8 cellular contexts compared by ENCODE assay signal in genomic region chr19:35716985-35717664, GRCh38. TPM values are rescaled to one million over a fixed set of nuclear protein-coding genes. Genes with fewer than 3 reads are reported as not detected.
DNase-seq lines count a peak whose midpoint lies in the region; ATAC-seq and TF ChIP-seq lines count a peak whose summit lies in the region.

No MANE protein-coding gene starts in this region.

- no peaks in the 10 kb centered on the region for H3K27me3 ChIP-seq in spleen (replicated peaks in 1 of 7)

- peaks cover 32 to 89% (median 63%) of the 10 kb centered on the region in 6 donors for H3K4me1 ChIP-seq in spleen

- H3K9me3 ChIP-seq in spleen = no peaks in the 10 kb centered on the region

- H3K4me3 Mint-ChIP-seq in immature natural killer cell = peak overlapping the region; percentile 91 to 98 (median 94)

- H3K27ac Mint-ChIP-seq in immature natural killer cell = peak overlapping the region; percentile 87 to 99 (median 96)

- ATAC-seq in HG03060 (IDR thresholded peaks at IDR 0.05; ENCODE audit: low read depth, unreplicated experiment) = peak; percentile 35

- H3K27ac ChIP-seq in spleen = peak overlapping the region; percentile 88 to 98 (median 92)

- DNase-seq in NCI-H510A (lab: John Stamatoyannopoulos, UW) (peak; percentile 70), NCI-H510A treated with DMSO at 0.1 percent for 48 hours (lab: John Stamatoyannopoulos, UW) (no peak), NCI-H2171 (lab: John Stamatoyannopoulos, UW) (peak; percentile 98), cardiac fibroblast (ENCODE audit: low read depth in 2 of 2) (peak; percentile 84 to 94), immature natural killer cell (peak; percentile 94 to 96 (median 96)), spleen (peak; percentile 99)

- intact Hi-C loops in spleen (cut with DNase I; ENCODE audit: low total_unique reads) = loop anchor here (10.0 kb wide), 1 partner anchor 162 kb away; no protein-coding TSS in a partner anchor

- H3K4me3 ChIP-seq in WI38 (ENCODE audit: low read depth, low read length) = peak overlapping the region; percentile 78
- peak overlapping the region; percentile 60 to 90 for H3K4me3 ChIP-seq in cardiac fibroblast (replicated peaks in 1 of 2; ENCODE audit: low read depth in 2 of 2, low read length in 2 of 2)
- H3K4me3 ChIP-seq in spleen = peak overlapping the region; percentile 75 to 97 (median 88)

- H3K36me3 Mint-ChIP-seq in immature natural killer cell = peaks cover 0 to 4% (median 0%) of the 10 kb centered on the region in 3 donors

- peaks cover 30 to 32% of the 10 kb centered on the region in 2 donors for H3K4me1 Mint-ChIP-seq in immature natural killer cell

- WGBS in spleen, 5 donors = 0% methylated on average over 15 to 61 of the region's 61 CpGs

- H3K36me3 ChIP-seq in spleen = peaks cover 0 to 28% (median 21%) of the 10 kb centered on the region in 6 donors

- peaks cover 3 to 5% (median 3%) of the 10 kb centered on the region in 3 donors for H3K27me3 Mint-ChIP-seq in immature natural killer cell (ENCODE audit: low read depth in 3 of 3)

- H3K9me3 Mint-ChIP-seq in immature natural killer cell = no peaks in the 10 kb centered on the region

- TF ChIP-seq CTCF in WI38 (IDR thresholded peaks at IDR 0.05; ENCODE audit: low read depth, low read length) (peak; percentile 90), cardiac fibroblast (IDR thresholded peaks at IDR 0.05; ENCODE audit: low read depth, low read length) (peak; percentile 79), spleen (IDR thresholded peaks at IDR 0.05 in 8 of 11, conservative IDR thresholded peaks at IDR 0.05 in 3 of 11) (peak; percentile 83 to 97 (median 92))

- TF ChIP-seq POLR2A in spleen (IDR thresholded peaks at IDR 0.05) = no peak

RNA-seq across cellular contexts. Expression of gene KMT2B, which starts 0.7 kb away (rescaled TPM):
- polyA plus RNA-seq in immature natural killer cell (1 to 10 TPM in 1 of 3 donors, under 1 TPM in 1, not detected in 1; 0.30 to 1.8 TPM), spleen (10 to 100 TPM; 17.6 to 37.2 (median 27.6) TPM)
- total RNA-seq in spleen = 10 to 100 TPM; 36.6 to 58.2 (median 50.7) TPM

RNA-seq across cellular contexts. Expression of gene ZBTB32, which starts 12.8 kb away (rescaled TPM):
- not detected for polyA plus RNA-seq in immature natural killer cell
- 1 to 10 TPM; 2.5 to 6.9 (median 4.0) TPM for total RNA-seq in spleen
- 1 to 10 TPM; 3.0 to 8.2 (median 4.8) TPM for polyA plus RNA-seq in spleen

RNA-seq across cellular contexts. Expression of gene IGFLR1, which starts 25.1 kb away (rescaled TPM):
- polyA plus RNA-seq in immature natural killer cell (100 to 1,000 TPM in 2 of 3 donors, 10 to 100 TPM in 1; 94.6 to 116 (median 109) TPM), spleen (10 to 100 TPM; 30.1 to 62.9 (median 49.3) TPM)
- 10 to 100 TPM; 16.5 to 64.7 (median 43.5) TPM for total RNA-seq in spleen

RNA-seq across cellular contexts. Expression of gene U2AF1L4, which starts 28.1 kb away (rescaled TPM):
- polyA plus RNA-seq in immature natural killer cell = 10 to 100 TPM; 11.8 to 21.4 (median 15.8) TPM
- total RNA-seq in spleen = 10 to 100 TPM; 27.3 to 65.1 (median 29.7) TPM
- 10 to 100 TPM; 27.2 to 96.5 (median 60.7) TPM for polyA plus RNA-seq in spleen

RNA-seq across cellular contexts. Expression of gene PSENEN, which starts 28.3 kb away (rescaled TPM):
- polyA plus RNA-seq in immature natural killer cell = 100 to 1,000 TPM; 127 to 149 (median 129) TPM
- 10 to 100 TPM; 37.5 to 55.7 (median 47.6) TPM for total RNA-seq in spleen
- 10 to 100 TPM; 61.9 to 71.3 (median 62.1) TPM for polyA plus RNA-seq in spleen

Comparison
In these comparisons a context has a peak if more than half of its experiments do, and no peak if none do; other contexts are left out.
1. RNA of gene KMT2B, which starts 0.7 kb away (polyA plus RNA-seq): 17.6 to 37.2 TPM in spleen; 0.30 to 1.8 TPM in immature natural killer cell; every median in the first group is over 4 times any median in the second.
2. Peak in every context shown above with its lines, with median percentiles within 50 percentile points of each other: H3K4me3 ChIP-seq and CTCF ChIP-seq.